ENCODE assay signal across 24 cellular contexts in the genomic region with DNA sequence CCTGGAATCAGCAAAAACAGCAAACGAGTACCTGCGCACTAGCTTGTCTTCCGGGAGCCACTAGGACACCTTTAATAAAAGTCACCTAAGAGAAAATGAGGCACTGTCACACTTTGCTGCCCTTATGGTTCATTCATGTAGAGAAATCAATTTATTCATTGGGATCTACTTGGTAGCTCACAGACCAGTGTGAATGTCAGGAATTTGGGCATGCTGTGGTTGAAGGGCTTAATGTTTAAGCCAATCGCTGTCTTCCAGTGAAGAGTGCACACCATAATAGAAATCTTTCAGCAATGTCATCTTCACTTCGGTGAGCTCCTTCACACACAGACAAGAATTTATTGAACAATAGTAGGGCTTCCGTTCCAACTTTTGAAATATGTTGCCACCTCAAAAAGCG.
"Had no signal": no experiment of that assay in that cellular context is flagged by ENCODE, and none has a peak within 500 bp of the region (broad histone marks: within the 10 kb centered on the region; RNA-seq: fewer than 3 reads in every experiment).

No MANE protein-coding gene starts in this region.

- ATAC-seq: activated CD4-positive, CD25-positive, alpha-beta regulatory T cell treated with anti-CD3 and anti-CD28 coated beads, Interleukin-2, amount 50 U/mL, for 24 hours; heart left ventricle; naive thymus-derived CD4-positive, alpha-beta T cell had no signal

- DNase-seq: activated CD4-positive, alpha-beta T cell treated with anti-CD3 and anti-CD28 coated beads for 48 hours; activated CD4-positive, alpha-beta T cell treated with anti-CD3 and anti-CD28 coated beads, Interleukin-2, amount 50 U/mL, for 48 hours; activated CD8-positive, alpha-beta memory T cell treated with anti-CD3 and anti-CD28 coated beads for 24 hours; activated CD8-positive, alpha-beta memory T cell treated with anti-CD3 and anti-CD28 coated beads, Interleukin-2, amount 50 U/mL, for 4 hours; activated effector memory CD4-positive, alpha-beta T cell treated with anti-CD3 and anti-CD28 coated beads, Interleukin-2, amount 50 U/mL, for 16 hours; activated naive CD4-positive, alpha-beta T cell treated with anti-CD3 and anti-CD28 coated beads for 36 hours; activated naive CD8-positive, alpha-beta T cell treated with anti-CD3 and anti-CD28 coated beads, Interleukin-2, amount 10 ng/mL, durations not matched to agents 7 days and 5 days; activated T-cell treated with anti-CD3 and anti-CD28 coated beads, Interleukin-2, amount 50 U/mL, for 1 hour; brain microvascular endothelial cell; dorsolateral prefrontal cortex; effector memory CD4-positive, alpha-beta T cell; foreskin fibroblast; heart left ventricle; hypothalamus; immature natural killer cell; kidney; mammary epithelial cell; naive thymus-derived CD4-positive, alpha-beta T cell; ovary; stimulated activated CD4-positive, alpha-beta T cell treated with anti-CD3 and anti-CD28 coated beads, Interleukin-15, amount 100 ng/mL, for 24 hours; stimulated activated CD4-positive, alpha-beta T cell treated with anti-CD3 and anti-CD28 coated beads, Interleukin-2, amount 100 ng/mL, for 24 hours; stimulated activated naive CD4-positive, alpha-beta T cell; T-helper 1 cell had no signal
